In genomic region chr14:67680941-67681340, GRCh38 we compare ENCODE assay signal across 15 cellular contexts. TPM values are rescaled to one million over a fixed set of nuclear protein-coding genes. Genes with fewer than 3 reads are reported as not detected.
DNase-seq lines count a peak whose midpoint lies in the region; ATAC-seq and TF ChIP-seq lines count a peak whose summit lies in the region.
"Had no signal": no experiment of that assay in that cellular context is flagged by ENCODE, and none has a peak within 500 bp of the region (broad histone marks: within the 10 kb centered on the region; RNA-seq: fewer than 3 reads in every experiment).

No MANE protein-coding gene starts in this region.

- H3K4me1 ChIP-seq in upper lobe of right lung = no peaks in the 10 kb centered on the region
- H3K4me1 ChIP-seq: SJCRH30 had no signal

- ATAC-seq in activated naive CD8-positive, alpha-beta T cell treated with anti-CD3 and anti-CD28 coated beads, Interleukin-2, amount 10 ng/mL, durations not matched to agents 7 days and 5 days (ENCODE audit: low read depth) = no peak
- ATAC-seq in activated naive CD8-positive, alpha-beta T cell treated with anti-CD3 and anti-CD28 coated beads, Interleukin-2, amount 50 U/mL, for 24 hours = no peak
- peak; percentile 90 for ATAC-seq in upper lobe of right lung

- no peak overlapping the region for H3K4me3 Mint-ChIP-seq in activated naive CD8-positive, alpha-beta T cell treated with anti-CD3 and anti-CD28 coated beads, Interleukin-2, amount 10 ng/mL, durations not matched to agents 7 days and 5 days
- H3K4me3 Mint-ChIP-seq in activated naive CD8-positive, alpha-beta T cell treated with anti-CD3 and anti-CD28 coated beads, Interleukin-2, amount 50 U/mL, for 24 hours = no peak overlapping the region
- no peak overlapping the region for H3K4me3 Mint-ChIP-seq in dendritic cell treated with granulocyte-macrophage colony-stimulating factor and Interleukin-4, amounts not matched to agents 40 ng/mL and 50 ng/mL, for 4 days

- no peak for TF ChIP-seq CTCF in upper lobe of right lung (IDR thresholded peaks at IDR 0.05)

- peaks cover 21% of the 10 kb centered on the region for H3K4me1 Mint-ChIP-seq in activated naive CD8-positive, alpha-beta T cell treated with anti-CD3 and anti-CD28 coated beads, Interleukin-2, amount 10 ng/mL, durations not matched to agents 7 days and 5 days
- peaks cover 21% of the 10 kb centered on the region for H3K4me1 Mint-ChIP-seq in activated naive CD8-positive, alpha-beta T cell treated with anti-CD3 and anti-CD28 coated beads, Interleukin-2, amount 50 U/mL, for 24 hours
- peaks cover 28% of the 10 kb centered on the region for H3K4me1 Mint-ChIP-seq in dendritic cell treated with granulocyte-macrophage colony-stimulating factor and Interleukin-4, amounts not matched to agents 40 ng/mL and 50 ng/mL, for 4 days (ENCODE audit: low read depth)

- H3K4me3 ChIP-seq in upper lobe of right lung = no peak overlapping the region
- H3K4me3 ChIP-seq: SJCRH30 had no signal

- POLR2A ChIA-PET in activated naive CD8-positive, alpha-beta T cell treated with anti-CD3 and anti-CD28 coated beads, Interleukin-2, amount 10 ng/mL, durations not matched to agents 7 days and 5 days (lab: Charles Lee) = interaction anchor here (1.7 kb wide), 1 partner anchor 15 kb away, joined by 6 read pairs; the partner anchor contains the start of gene RDH11

- H3K36me3 ChIP-seq in upper lobe of right lung = peaks cover 46% of the 10 kb centered on the region

- H3K36me3 Mint-ChIP-seq in activated naive CD8-positive, alpha-beta T cell treated with anti-CD3 and anti-CD28 coated beads, Interleukin-2, amount 10 ng/mL, durations not matched to agents 7 days and 5 days = peaks cover 40% of the 10 kb centered on the region
- peaks cover 62% of the 10 kb centered on the region for H3K36me3 Mint-ChIP-seq in activated naive CD8-positive, alpha-beta T cell treated with anti-CD3 and anti-CD28 coated beads, Interleukin-2, amount 50 U/mL, for 24 hours (ENCODE audit: low read depth)
- H3K36me3 Mint-ChIP-seq in dendritic cell treated with granulocyte-macrophage colony-stimulating factor and Interleukin-4, amounts not matched to agents 40 ng/mL and 50 ng/mL, for 4 days (ENCODE audit: low read depth) = peaks cover 73% of the 10 kb centered on the region

- H3K27ac Mint-ChIP-seq in activated naive CD8-positive, alpha-beta T cell treated with anti-CD3 and anti-CD28 coated beads, Interleukin-2, amount 10 ng/mL, durations not matched to agents 7 days and 5 days = peak overlapping the region; percentile 39
- H3K27ac Mint-ChIP-seq in activated naive CD8-positive, alpha-beta T cell treated with anti-CD3 and anti-CD28 coated beads, Interleukin-2, amount 50 U/mL, for 24 hours = no peak overlapping the region
- peak overlapping the region; percentile 86 for H3K27ac Mint-ChIP-seq in dendritic cell treated with granulocyte-macrophage colony-stimulating factor and Interleukin-4, amounts not matched to agents 40 ng/mL and 50 ng/mL, for 4 days

- H3K27me3 ChIP-seq in upper lobe of right lung = no peaks in the 10 kb centered on the region
- H3K27me3 ChIP-seq: brain microvascular endothelial cell, SJCRH30 had no signal

- H3K27ac ChIP-seq in upper lobe of right lung = no peak overlapping the region
- H3K27ac ChIP-seq: SJCRH30 had no signal

- intact Hi-C loops in dendritic cell treated with granulocyte-macrophage colony-stimulating factor and Interleukin-4, amounts not matched to agents 40 ng/mL and 50 ng/mL, for 4 days (cut with micrococcal nuclease) = loop anchor here (2.0 kb wide), 1 partner anchor 14 kb away; the partner anchor contains the start of gene RDH11
- intact Hi-C loops in upper lobe of right lung (cut with DNase I) = no loop called here

- no peaks in the 10 kb centered on the region for H3K27me3 Mint-ChIP-seq in activated naive CD8-positive, alpha-beta T cell treated with anti-CD3 and anti-CD28 coated beads, Interleukin-2, amount 10 ng/mL, durations not matched to agents 7 days and 5 days
- no peaks in the 10 kb centered on the region for H3K27me3 Mint-ChIP-seq in activated naive CD8-positive, alpha-beta T cell treated with anti-CD3 and anti-CD28 coated beads, Interleukin-2, amount 50 U/mL, for 24 hours
- no peaks in the 10 kb centered on the region for H3K27me3 Mint-ChIP-seq in dendritic cell treated with granulocyte-macrophage colony-stimulating factor and Interleukin-4, amounts not matched to agents 40 ng/mL and 50 ng/mL, for 4 days

- no peaks in the 10 kb centered on the region for H3K9me3 ChIP-seq in upper lobe of right lung
- H3K9me3 ChIP-seq: SJCRH30 had no signal

- no peak for DNase-seq in activated naive CD8-positive, alpha-beta T cell treated with anti-CD3 and anti-CD28 coated beads, Interleukin-2, amount 10 ng/mL, durations not matched to agents 7 days and 5 days
- DNase-seq in activated naive CD8-positive, alpha-beta T cell treated with anti-CD3 and anti-CD28 coated beads, Interleukin-2, amount 50 U/mL, for 24 hours = no peak
- peak; percentile 88 for DNase-seq in OCI-M1 (lab: John Stamatoyannopoulos, UW)
- no peak for DNase-seq in upper lobe of right lung
- DNase-seq in SK-N-DZ (ENCODE audit: low spot score) = no peak
- DNase-seq in activated CD4-positive, alpha-beta T cell treated with anti-CD3 and anti-CD28 coated beads, Interleukin-2, amount 50 U/mL, for 1 hour = no peak
- no peak for DNase-seq in stimulated activated CD4-positive, alpha-beta T cell treated with anti-CD3 and anti-CD28 coated beads, Interleukin-2, amount 100 ng/mL, for 48 hours
- DNase-seq: brain microvascular endothelial cell; effector CD8-positive, alpha-beta T cell; NCI-H187 treated with DMSO at 0.1 percent for 48 hours; NCI-H524; SJCRH30; stimulated activated CD8-positive, alpha-beta memory T cell treated with anti-CD3 and anti-CD28 coated beads, Interleukin-4, amount 100 ng/mL, for 48 hours had no signal

- H3K9me3 Mint-ChIP-seq in activated naive CD8-positive, alpha-beta T cell treated with anti-CD3 and anti-CD28 coated beads, Interleukin-2, amount 10 ng/mL, durations not matched to agents 7 days and 5 days = no peaks in the 10 kb centered on the region
- no peaks in the 10 kb centered on the region for H3K9me3 Mint-ChIP-seq in activated naive CD8-positive, alpha-beta T cell treated with anti-CD3 and anti-CD28 coated beads, Interleukin-2, amount 50 U/mL, for 24 hours
- H3K9me3 Mint-ChIP-seq in dendritic cell treated with granulocyte-macrophage colony-stimulating factor and Interleukin-4, amounts not matched to agents 40 ng/mL and 50 ng/mL, for 4 days = no peaks in the 10 kb centered on the region

RNA-seq across cellular contexts. Expression of gene VTI1B, which starts 6.5 kb away (rescaled TPM):
- 10 to 100 TPM; 69.9 to 74.6 TPM for total RNA-seq in activated naive CD8-positive, alpha-beta T cell treated with anti-CD3 and anti-CD28 coated beads, Interleukin-2, amount 10 ng/mL, durations not matched to agents 7 days and 5 days
- 122 TPM for total RNA-seq in upper lobe of right lung
- polyA plus RNA-seq in SK-N-DZ (2014; cell fraction: cytosol; rRNA removed) = 33.7 and 37.7 TPM in 2 replicates
- polyA plus RNA-seq in SK-N-DZ (2014; cell fraction: nucleus; rRNA removed) = 23.7 and 26.7 TPM in 2 replicates

RNA-seq across cellular contexts. Expression of gene RDH11, which starts 14.6 kb away (rescaled TPM):
- total RNA-seq in activated naive CD8-positive, alpha-beta T cell treated with anti-CD3 and anti-CD28 coated beads, Interleukin-2, amount 10 ng/mL, durations not matched to agents 7 days and 5 days = 10 to 100 TPM; 54.9 to 55.5 TPM
- total RNA-seq in upper lobe of right lung = 58.4 TPM
- 71.0 and 81.4 TPM in 2 replicates for polyA plus RNA-seq in SK-N-DZ (2014; cell fraction: cytosol; rRNA removed)
- polyA plus RNA-seq in SK-N-DZ (2014; cell fraction: nucleus; rRNA removed) = 58.3 and 61.0 TPM in 2 replicates

RNA-seq across cellular contexts. Expression of gene RDH12, which starts 20.7 kb away (rescaled TPM):
- not detected for total RNA-seq in activated naive CD8-positive, alpha-beta T cell treated with anti-CD3 and anti-CD28 coated beads, Interleukin-2, amount 10 ng/mL, durations not matched to agents 7 days and 5 days
- 0.20 TPM for total RNA-seq in upper lobe of right lung
- 0.05 TPM in 1 of 2 replicates, not detected in the other for polyA plus RNA-seq in SK-N-DZ (2014; cell fraction: cytosol; rRNA removed)
- polyA plus RNA-seq in SK-N-DZ (2014; cell fraction: nucleus; rRNA removed) = not detected in 2 replicates
- total RNA-seq: pulmonary artery endothelial cell, SJCRH30 had no signal
